In the genomic region with DNA sequence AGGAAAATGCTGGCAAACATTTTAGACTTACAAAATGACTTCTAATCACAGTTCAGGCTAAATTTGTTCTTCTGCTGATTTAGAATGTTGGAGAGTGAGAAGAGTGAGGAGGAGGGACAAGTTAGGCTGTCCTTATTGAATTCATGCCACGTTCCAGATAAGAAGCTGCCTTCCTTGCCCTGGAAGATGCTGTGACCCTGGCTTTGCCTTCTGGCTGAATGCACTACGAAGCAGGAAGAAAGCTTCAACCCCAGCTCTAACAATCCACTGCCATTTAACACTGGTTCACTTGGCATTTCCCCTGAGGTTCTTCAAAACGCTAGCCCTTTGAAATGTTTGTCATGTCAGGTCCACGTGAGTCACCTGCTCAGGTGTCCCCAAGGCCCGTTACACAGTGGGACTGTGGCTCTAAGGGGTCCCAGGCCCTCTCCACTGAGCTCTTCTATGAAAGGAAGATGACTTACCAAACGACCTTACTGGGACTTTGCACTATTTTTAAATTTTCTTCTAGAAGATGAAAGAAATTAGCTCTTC, we compare ENCODE assay signal across 1 cellular context.
TF ChIP-seq lines count a peak whose summit lies in the region.

No MANE protein-coding gene starts in this region.

TF ChIP-seq in IMR-90, 13 proteins besides CTCF, POLR2A, EP300 and RAD21:
- no peak for TF ChIP-seq RCOR1 (IDR thresholded peaks at IDR 0.05; ENCODE audit: insufficient replicate concordance, low read length)
- TF ChIP-seq, protein P1, sequence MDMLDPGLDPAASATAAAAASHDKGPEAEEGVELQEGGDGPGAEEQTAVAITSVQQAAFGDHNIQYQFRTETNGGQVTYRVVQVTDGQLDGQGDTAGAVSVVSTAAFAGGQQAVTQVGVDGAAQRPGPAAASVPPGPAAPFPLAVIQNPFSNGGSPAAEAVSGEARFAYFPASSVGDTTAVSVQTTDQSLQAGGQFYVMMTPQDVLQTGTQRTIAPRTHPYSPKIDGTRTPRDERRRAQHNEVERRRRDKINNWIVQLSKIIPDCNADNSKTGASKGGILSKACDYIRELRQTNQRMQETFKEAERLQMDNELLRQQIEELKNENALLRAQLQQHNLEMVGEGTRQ (IDR thresholded peaks at IDR 0.05; ENCODE audit: low read depth, low read length), result no peak
